ENCODE assay signal across 28 cellular contexts in the genomic region with DNA sequence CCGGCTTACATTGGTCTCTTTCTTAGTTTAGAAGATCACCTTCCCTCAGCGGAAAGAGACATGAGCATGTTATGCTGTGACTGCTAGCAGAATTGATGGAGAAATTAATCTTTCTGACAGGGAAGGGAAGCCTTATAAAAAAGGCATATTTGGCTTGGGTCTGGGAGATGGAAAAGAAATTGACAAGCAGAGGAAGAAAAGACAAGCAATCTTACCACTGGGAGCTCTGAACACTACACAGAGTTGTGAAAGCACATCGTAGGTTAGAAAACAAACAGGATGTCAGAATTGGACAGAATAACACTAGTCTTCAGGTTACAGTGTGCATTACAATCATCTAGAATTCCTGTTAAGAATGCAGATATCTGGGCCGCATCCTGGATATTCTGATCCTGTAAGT.
"Had no signal": no experiment of that assay in that cellular context is flagged by ENCODE, and none has a peak within 500 bp of the region (broad histone marks: within the 10 kb centered on the region; RNA-seq: fewer than 3 reads in every experiment).

No MANE protein-coding gene starts in this region.

- H3K4me3 ChIP-seq: hepatocyte, left ventricle myocardium inferior, lung, mucosa of descending colon, psoas muscle, right atrium auricular region, skin epidermis, stomach, suprapubic skin, thoracic aorta, tibial artery, upper lobe of right lung had no signal

- H3K27me3 ChIP-seq: hepatocyte, right atrium auricular region, stomach, suprapubic skin, tibial artery, upper lobe of right lung had no signal

- H3K4me2 ChIP-seq: hepatocyte had no signal

- ATAC-seq: mucosa of descending colon; naive thymus-derived CD4-positive, alpha-beta T cell; natural killer cell treated with Interleukin-12 subunit alpha and Interleukin-12 subunit beta and Interleukin-15 and Interleukin-18, amount 100 ng/mL, for 72 hours; psoas muscle; sciatic nerve; stimulated activated naive B cell treated with anti-CD40 and anti-IgM and Interleukin-4, amounts not matched to agents 10 μg/mL and 1 μg/mL and 100 μg/mL, for 72 hours; stimulated activated naive CD8-positive, alpha-beta T cell treated with anti-CD3 and anti-CD28 coated beads, Interleukin-15, Interleukin-2, amounts not matched to agents 100 U/mL and 50 U/mL, for 24 hours; upper lobe of right lung had no signal

- DNase-seq: islet precursor cell; left ventricle myocardium inferior; midbrain; mucosa of descending colon; naive thymus-derived CD4-positive, alpha-beta T cell; nucleus accumbens; psoas muscle; stimulated activated CD4-positive, alpha-beta T cell treated with anti-CD3 and anti-CD28 coated beads, Interleukin-12 subunit alpha, Interleukin-12 subunit beta, amount 100 ng/mL, for 4 hours; stimulated activated CD4-positive, alpha-beta T cell treated with anti-CD3 and anti-CD28 coated beads, Interleukin-15, amount 100 ng/mL, for 24 hours; stimulated activated CD4-positive, alpha-beta T cell treated with anti-CD3 and anti-CD28 coated beads, Interleukin-2, amount 100 ng/mL, for 24 hours; stimulated activated CD4-positive, alpha-beta T cell treated with anti-CD3 and anti-CD28 coated beads, Interleukin-4, amount 100 ng/mL, for 1 hour; stimulated activated naive B cell treated with anti-CD40 and anti-IgM and Interleukin-4, amounts not matched to agents 10 μg/mL and 1 μg/mL and 100 μg/mL, for 72 hours; stimulated activated naive CD8-positive, alpha-beta T cell treated with anti-CD3 and anti-CD28 coated beads, Interleukin-15, Interleukin-2, amounts not matched to agents 100 U/mL and 50 U/mL, for 24 hours; stomach; tibial artery; trophoblast cell; upper lobe of right lung had no signal

- H3K9ac ChIP-seq: parathyroid adenoma had no signal

- H3K36me3 ChIP-seq: left ventricle myocardium inferior, right atrium auricular region, stomach, suprapubic skin, thoracic aorta, tibial artery, upper lobe of right lung had no signal

- H3K9me3 ChIP-seq: left ventricle myocardium inferior, mucosa of descending colon, psoas muscle, right atrium auricular region, stomach, suprapubic skin, thoracic aorta, tibial artery, upper lobe of right lung had no signal

- H3K4me1 Mint-ChIP-seq: naive thymus-derived CD4-positive, alpha-beta T cell; neural crest cell; stimulated activated naive B cell treated with anti-CD40 and anti-IgM and Interleukin-4, amounts not matched to agents 10 μg/mL and 1 μg/mL and 100 μg/mL, for 72 hours had no signal

- H3K27ac Mint-ChIP-seq: naive thymus-derived CD4-positive, alpha-beta T cell; natural killer cell treated with Interleukin-12 subunit alpha and Interleukin-12 subunit beta and Interleukin-15 and Interleukin-18, amount 100 ng/mL, for 72 hours; stimulated activated naive B cell treated with anti-CD40 and anti-IgM and Interleukin-4, amounts not matched to agents 10 μg/mL and 1 μg/mL and 100 μg/mL, for 72 hours had no signal

- H3K79me2 ChIP-seq: hepatocyte, parathyroid adenoma had no signal

- H3K27ac ChIP-seq: hepatocyte, left ventricle myocardium inferior, parathyroid adenoma, psoas muscle, right atrium auricular region, skin epidermis, stomach, suprapubic skin, thoracic aorta, tibial artery, upper lobe of right lung had no signal

- FAIRE-seq: urothelium cell line had no signal

- H3K27me3 Mint-ChIP-seq: naive thymus-derived CD4-positive, alpha-beta T cell; natural killer cell treated with Interleukin-12 subunit alpha and Interleukin-12 subunit beta and Interleukin-15 and Interleukin-18, amount 100 ng/mL, for 72 hours; stimulated activated naive B cell treated with anti-CD40 and anti-IgM and Interleukin-4, amounts not matched to agents 10 μg/mL and 1 μg/mL and 100 μg/mL, for 72 hours had no signal

- H3K4me3 Mint-ChIP-seq: naive thymus-derived CD4-positive, alpha-beta T cell; natural killer cell treated with Interleukin-12 subunit alpha and Interleukin-12 subunit beta and Interleukin-15 and Interleukin-18, amount 100 ng/mL, for 72 hours; neural crest cell; stimulated activated naive B cell treated with anti-CD40 and anti-IgM and Interleukin-4, amounts not matched to agents 10 μg/mL and 1 μg/mL and 100 μg/mL, for 72 hours had no signal

- H2AFZ ChIP-seq: hepatocyte, parathyroid adenoma had no signal

- H3K4me1 ChIP-seq: left ventricle myocardium inferior, parathyroid adenoma, psoas muscle, right atrium auricular region, stomach, suprapubic skin, tibial artery, upper lobe of right lung had no signal

- H3K9me3 Mint-ChIP-seq: neural crest cell had no signal

- H3K36me3 Mint-ChIP-seq: naive thymus-derived CD4-positive, alpha-beta T cell; natural killer cell treated with Interleukin-12 subunit alpha and Interleukin-12 subunit beta and Interleukin-15 and Interleukin-18, amount 100 ng/mL, for 72 hours; stimulated activated naive B cell treated with anti-CD40 and anti-IgM and Interleukin-4, amounts not matched to agents 10 μg/mL and 1 μg/mL and 100 μg/mL, for 72 hours had no signal
